Comparison of ENCODE assay signal across 17 cellular contexts in genomic region chr5:169097374-169097831, GRCh38.
DNase-seq lines count a peak whose midpoint lies in the region; ATAC-seq and TF ChIP-seq lines count a peak whose summit lies in the region.
"Had no signal": no experiment of that assay in that cellular context is flagged by ENCODE, and none has a peak within 500 bp of the region (broad histone marks: within the 10 kb centered on the region; RNA-seq: fewer than 3 reads in every experiment).

No MANE protein-coding gene starts in this region.

- no peaks in the 10 kb centered on the region for H3K9me3 ChIP-seq in sigmoid colon

- TF ChIP-seq CTCF in sigmoid colon (IDR thresholded peaks at IDR 0.05): peak in 1 of 4 experiments; percentile 28
- TF ChIP-seq CTCF in omental fat pad (IDR thresholded peaks at IDR 0.05): no peak

- H3K36me3 Mint-ChIP-seq in natural killer cell treated with Interleukin-12 subunit alpha and Interleukin-12 subunit beta and Interleukin-15 and Interleukin-18, amount 100 ng/mL, for 72 hours: no peaks in the 10 kb centered on the region
- H3K36me3 Mint-ChIP-seq: activated naive CD4-positive, alpha-beta T cell treated with anti-CD3 and anti-CD28 coated beads, Interleukin-2, amount 10 ng/mL, durations not matched to agents 7 days and 5 days had no signal

- peaks cover 0 to 19% (median 10%) of the 10 kb centered on the region in 4 donors for H3K4me1 ChIP-seq in sigmoid colon

- H3K9me3 Mint-ChIP-seq in natural killer cell treated with Interleukin-12 subunit alpha and Interleukin-12 subunit beta and Interleukin-15 and Interleukin-18, amount 100 ng/mL, for 72 hours: no peaks in the 10 kb centered on the region
- H3K9me3 Mint-ChIP-seq: activated naive CD4-positive, alpha-beta T cell treated with anti-CD3 and anti-CD28 coated beads, Interleukin-2, amount 10 ng/mL, durations not matched to agents 7 days and 5 days had no signal

- TF ChIP-seq POLR2A in sigmoid colon (IDR thresholded peaks at IDR 0.05): no peak

- no peak for ATAC-seq in natural killer cell treated with Interleukin-12 subunit alpha and Interleukin-12 subunit beta and Interleukin-15 and Interleukin-18, amount 100 ng/mL, for 72 hours
- ATAC-seq in omental fat pad (ENCODE audit: low FRiP score): no peak
- no peak for ATAC-seq in HG02840 (IDR thresholded peaks at IDR 0.05; ENCODE audit: low FRiP score, unreplicated experiment)
- ATAC-seq: activated CD4-positive, alpha-beta T cell treated with anti-CD3 and anti-CD28 coated beads for 36 hours had no signal

- intact Hi-C loops in sigmoid colon (cut with DNase I): no loop called here

- no peak overlapping the region for H3K4me3 Mint-ChIP-seq in natural killer cell treated with Interleukin-12 subunit alpha and Interleukin-12 subunit beta and Interleukin-15 and Interleukin-18, amount 100 ng/mL, for 72 hours
- H3K4me3 Mint-ChIP-seq: activated CD4-positive, alpha-beta T cell treated with anti-CD3 and anti-CD28 coated beads for 36 hours; activated naive CD4-positive, alpha-beta T cell treated with anti-CD3 and anti-CD28 coated beads, Interleukin-2, amount 10 ng/mL, durations not matched to agents 7 days and 5 days had no signal

- peak overlapping the region in 3 of 4 donors; percentile 14 to 52 (median 30) for H3K27ac ChIP-seq in sigmoid colon
- H3K27ac ChIP-seq: C4-2B had no signal

- TF ChIP-seq EP300 in sigmoid colon (IDR thresholded peaks at IDR 0.05): no peak

- H3K36me3 ChIP-seq in sigmoid colon: no peaks in the 10 kb centered on the region

- H3K4me1 Mint-ChIP-seq in natural killer cell treated with Interleukin-12 subunit alpha and Interleukin-12 subunit beta and Interleukin-15 and Interleukin-18, amount 100 ng/mL, for 72 hours (ENCODE audit: low read depth in 2 of 2): no peaks in the 10 kb centered on the region
- H3K4me1 Mint-ChIP-seq: activated CD4-positive, alpha-beta T cell treated with anti-CD3 and anti-CD28 coated beads for 36 hours; activated naive CD4-positive, alpha-beta T cell treated with anti-CD3 and anti-CD28 coated beads, Interleukin-2, amount 10 ng/mL, durations not matched to agents 7 days and 5 days had no signal

- DNase-seq in AG20443 (ENCODE audit: low spot score) (peak; percentile 58), M059J (ENCODE audit: low read depth) (peak; percentile 40), glomerular visceral epithelial cell (ENCODE audit: extremely low spot score) (peak; percentile 68), sigmoid colon (peak; percentile 66), omental fat pad (ENCODE audit: low spot score) (no peak), MV-4-11 (lab: John Stamatoyannopoulos, UW) (no peak)
- DNase-seq in natural killer cell treated with Interleukin-12 subunit alpha and Interleukin-12 subunit beta and Interleukin-15 and Interleukin-18, amount 100 ng/mL, for 72 hours (ENCODE audit: low spot score): no peak
- DNase-seq: activated CD4-positive, alpha-beta T cell treated with anti-CD3 and anti-CD28 coated beads for 36 hours; activated naive CD4-positive, alpha-beta T cell treated with anti-CD3 and anti-CD28 coated beads, Interleukin-2, amount 10 ng/mL, durations not matched to agents 7 days and 5 days; central memory CD4-positive, alpha-beta T cell; head of caudate nucleus; NCI-H2081 treated with DMSO at 0.1 percent for 48 hours; SHP77; stimulated activated naive CD4-positive, alpha-beta T cell; T-helper 9 cell had no signal

- H3K27ac Mint-ChIP-seq in natural killer cell treated with Interleukin-12 subunit alpha and Interleukin-12 subunit beta and Interleukin-15 and Interleukin-18, amount 100 ng/mL, for 72 hours: no peak overlapping the region
- H3K27ac Mint-ChIP-seq: activated CD4-positive, alpha-beta T cell treated with anti-CD3 and anti-CD28 coated beads for 36 hours; activated naive CD4-positive, alpha-beta T cell treated with anti-CD3 and anti-CD28 coated beads, Interleukin-2, amount 10 ng/mL, durations not matched to agents 7 days and 5 days had no signal

- peaks cover 5 to 28% of the 10 kb centered on the region in 2 donors for H3K27me3 Mint-ChIP-seq in natural killer cell treated with Interleukin-12 subunit alpha and Interleukin-12 subunit beta and Interleukin-15 and Interleukin-18, amount 100 ng/mL, for 72 hours
- H3K27me3 Mint-ChIP-seq: activated naive CD4-positive, alpha-beta T cell treated with anti-CD3 and anti-CD28 coated beads, Interleukin-2, amount 10 ng/mL, durations not matched to agents 7 days and 5 days had no signal

- 59 to 61% methylated on average over 4 of the region's 4 CpGs for WGBS in sigmoid colon, 2 donors

- H3K27me3 ChIP-seq in sigmoid colon: no peaks in the 10 kb centered on the region

- H3K4me3 ChIP-seq in sigmoid colon: no peak overlapping the region

Comparison
In these comparisons a context has a peak if more than half of its experiments do, and no peak if none do; other contexts are left out.
1. DNase-seq: peak in AG20443 (single experiment), M059J (single experiment), glomerular visceral epithelial cell (single experiment) and sigmoid colon (single experiment); none in natural killer cell treated with Interleukin-12 subunit alpha and Interleukin-12 subunit beta and Interleukin-15 and Interleukin-18, amount 100 ng/mL, for 72 hours (single experiment), omental fat pad (single experiment) and MV-4-11 (single experiment).